ENCODE assay signal across 4 cellular contexts in genomic region chr10:79791906-79792517, GRCh38. TPM values are rescaled to one million over a fixed set of nuclear protein-coding genes. Genes with fewer than 3 reads are reported as not detected.
"Had no signal": no experiment of that assay in that cellular context is flagged by ENCODE, and none has a peak within 500 bp of the region (broad histone marks: within the 10 kb centered on the region; RNA-seq: fewer than 3 reads in every experiment).

No MANE protein-coding gene starts in this region.

RNA-seq across cellular contexts. Expression of gene NUTM2E, which starts 34.5 kb away (rescaled TPM):
- total RNA-seq: H4, H9, HT-29, IMR-90 had no signal
- polyA plus RNA-seq: IMR-90 had no signal
